In genomic region chr13:26075498-26075897, GRCh38 we compare ENCODE assay signal across 17 cellular contexts. TPM values are rescaled to one million over a fixed set of nuclear protein-coding genes. Genes with fewer than 3 reads are reported as not detected.
DNase-seq lines count a peak whose midpoint lies in the region; TF ChIP-seq lines count a peak whose summit lies in the region.
"Had no signal": no experiment of that assay in that cellular context is flagged by ENCODE, and none has a peak within 500 bp of the region (broad histone marks: within the 10 kb centered on the region; RNA-seq: fewer than 3 reads in every experiment).

No MANE protein-coding gene starts in this region.

- no peaks in the 10 kb centered on the region for H3K36me3 Mint-ChIP-seq in activated CD4-positive, alpha-beta T cell treated with anti-CD3 and anti-CD28 coated beads, Interleukin-2, amount 10 ng/mL, durations not matched to agents 24 days and 14 days (ENCODE audit: low read depth)
- H3K36me3 Mint-ChIP-seq: CD14-positive monocyte; stimulated activated naive B cell treated with anti-CD40 and anti-IgM and Interleukin-4, amounts not matched to agents 10 μg/mL and 1 μg/mL and 100 μg/mL, for 72 hours had no signal

- no peaks in the 10 kb centered on the region for H3K36me3 ChIP-seq in kidney epithelial cell (ENCODE audit: control insufficient read depth, insufficient read depth, low read length)
- H3K36me3 ChIP-seq: ascending aorta, thyroid gland had no signal

- no peaks in the 10 kb centered on the region for H3K27me3 ChIP-seq in kidney epithelial cell (ENCODE audit: control insufficient read depth, insufficient read depth, low read length)
- H3K27me3 ChIP-seq: ascending aorta, thyroid gland had no signal

- no peak overlapping the region for H3K27ac Mint-ChIP-seq in activated CD4-positive, alpha-beta T cell treated with anti-CD3 and anti-CD28 coated beads, Interleukin-2, amount 10 ng/mL, durations not matched to agents 24 days and 14 days
- H3K27ac Mint-ChIP-seq: CD14-positive monocyte; stimulated activated naive B cell treated with anti-CD40 and anti-IgM and Interleukin-4, amounts not matched to agents 10 μg/mL and 1 μg/mL and 100 μg/mL, for 72 hours had no signal

- peak; percentile 32 for DNase-seq in activated CD4-positive, alpha-beta T cell treated with anti-CD3 and anti-CD28 coated beads, Interleukin-2, amount 10 ng/mL, durations not matched to agents 24 days and 14 days
- no peak for DNase-seq in activated CD4-positive, alpha-beta T cell treated with anti-CD3 and anti-CD28 coated beads for 48 hours
- DNase-seq in SK-MEL-5 (ENCODE audit: low read depth, low spot score): peak; percentile 48
- DNase-seq in kidney epithelial cell (ENCODE audit: low read depth): no peak
- DNase-seq in RKO (ENCODE audit: low spot score): no peak
- no peak for DNase-seq in NCI-H2081 treated with DMSO at 0.1 percent for 48 hours (lab: John Stamatoyannopoulos, UW)
- DNase-seq in activated CD8-positive, alpha-beta memory T cell treated with anti-CD3 and anti-CD28 coated beads, Interleukin-2, amount 50 U/mL, for 48 hours: no peak
- no peak for DNase-seq in NCI-H1105 (lab: John Stamatoyannopoulos, UW)
- DNase-seq: activated CD4-positive, alpha-beta T cell treated with anti-CD3 and anti-CD28 coated beads, Interleukin-2, amount 50 U/mL, for 4 hours; activated naive CD4-positive, alpha-beta T cell; DMS79 treated with DMSO at 0.1 percent for 48 hours; hippocampal formation; stimulated activated naive B cell treated with anti-CD40 and anti-IgM and Interleukin-4, amounts not matched to agents 10 μg/mL and 1 μg/mL and 100 μg/mL, for 72 hours had no signal

- peaks cover 25% of the 10 kb centered on the region for H3K27me3 Mint-ChIP-seq in activated CD4-positive, alpha-beta T cell treated with anti-CD3 and anti-CD28 coated beads, Interleukin-2, amount 10 ng/mL, durations not matched to agents 24 days and 14 days

- TF ChIP-seq CTCF in kidney epithelial cell (IDR thresholded peaks at IDR 0.05; ENCODE audit: insufficient read depth, low read length, poor library complexity, severe bottlenecking): peak; percentile 11

- H3K4me3 Mint-ChIP-seq in activated CD4-positive, alpha-beta T cell treated with anti-CD3 and anti-CD28 coated beads, Interleukin-2, amount 10 ng/mL, durations not matched to agents 24 days and 14 days: no peak overlapping the region
- H3K4me3 Mint-ChIP-seq: CD14-positive monocyte; stimulated activated naive B cell treated with anti-CD40 and anti-IgM and Interleukin-4, amounts not matched to agents 10 μg/mL and 1 μg/mL and 100 μg/mL, for 72 hours had no signal

- in situ Hi-C loops in SK-MEL-5 (cut with HindIII; ENCODE audit: low pct_unique_long_range_greater_than_20kb, low sequenced_read_pairs): no loop called here

- H3K9me3 Mint-ChIP-seq in activated CD4-positive, alpha-beta T cell treated with anti-CD3 and anti-CD28 coated beads, Interleukin-2, amount 10 ng/mL, durations not matched to agents 24 days and 14 days: no peaks in the 10 kb centered on the region
- H3K9me3 Mint-ChIP-seq: CD14-positive monocyte; stimulated activated naive B cell treated with anti-CD40 and anti-IgM and Interleukin-4, amounts not matched to agents 10 μg/mL and 1 μg/mL and 100 μg/mL, for 72 hours had no signal

- no peaks in the 10 kb centered on the region for H3K4me1 Mint-ChIP-seq in activated CD4-positive, alpha-beta T cell treated with anti-CD3 and anti-CD28 coated beads, Interleukin-2, amount 10 ng/mL, durations not matched to agents 24 days and 14 days
- H3K4me1 Mint-ChIP-seq: CD14-positive monocyte; stimulated activated naive B cell treated with anti-CD40 and anti-IgM and Interleukin-4, amounts not matched to agents 10 μg/mL and 1 μg/mL and 100 μg/mL, for 72 hours had no signal

- no peak overlapping the region for H3K4me3 ChIP-seq in kidney epithelial cell (ENCODE audit: low read depth, low read length)
- H3K4me3 ChIP-seq: ascending aorta, thyroid gland had no signal

- intact Hi-C loops in activated CD4-positive, alpha-beta T cell treated with anti-CD3 and anti-CD28 coated beads, Interleukin-2, amount 10 ng/mL, durations not matched to agents 24 days and 14 days (cut with micrococcal nuclease): no loop called here

RNA-seq across cellular contexts. Expression of gene SHISA2, which starts 23.7 kb away (rescaled TPM):
- 2.2 and 2.3 TPM in 2 replicates for total RNA-seq in activated CD4-positive, alpha-beta T cell treated with anti-CD3 and anti-CD28 coated beads, Interleukin-2, amount 10 ng/mL, durations not matched to agents 24 days and 14 days
- total RNA-seq in SK-MEL-5 (2014; rRNA removed; shearing (Covaris generic)): 51.0 and 51.3 TPM in 2 replicates
- polyA plus RNA-seq in SK-MEL-5 (2015; cell fraction: cytosol; rRNA removed): 28.5 and 32.9 TPM in 2 replicates
- polyA plus RNA-seq in SK-MEL-5 (2015; cell fraction: nucleus; rRNA removed): 7.6 and 10.0 TPM in 2 replicates
- total RNA-seq in kidney epithelial cell: 89.5 and 105 TPM in 2 replicates
- total RNA-seq: ascending aorta, fibroblast of villous mesenchyme had no signal
- polyA plus RNA-seq: CD14-positive monocyte had no signal

Comparison
In these comparisons a context has a peak if more than half of its experiments do, and no peak if none do; other contexts are left out.
1. DNase-seq: peak in activated CD4-positive, alpha-beta T cell treated with anti-CD3 and anti-CD28 coated beads, Interleukin-2, amount 10 ng/mL, durations not matched to agents 24 days and 14 days (single experiment) and SK-MEL-5 (single experiment); none in activated CD4-positive, alpha-beta T cell treated with anti-CD3 and anti-CD28 coated beads for 48 hours (single experiment), kidney epithelial cell (single experiment), RKO (single experiment), NCI-H2081 treated with DMSO at 0.1 percent for 48 hours (single experiment), activated CD8-positive, alpha-beta memory T cell treated with anti-CD3 and anti-CD28 coated beads, Interleukin-2, amount 50 U/mL, for 48 hours (single experiment) and NCI-H1105 (single experiment).
2. RNA of gene SHISA2, which starts 23.7 kb away (total RNA-seq): 89.5 to 105 TPM in kidney epithelial cell and 51.0 to 51.3 TPM in SK-MEL-5; 2.2 to 2.3 TPM in activated CD4-positive, alpha-beta T cell treated with anti-CD3 and anti-CD28 coated beads, Interleukin-2, amount 10 ng/mL, durations not matched to agents 24 days and 14 days; every median in the first group is over 10 times any median in the second.